ENCODE assay signal across 7 cellular contexts in genomic region chr3:166660962-166661361, GRCh38.
"Had no signal": no experiment of that assay in that cellular context is flagged by ENCODE, and none has a peak within 500 bp of the region (broad histone marks: within the 10 kb centered on the region; RNA-seq: fewer than 3 reads in every experiment).

No MANE protein-coding gene starts in this region.

- H2AFZ ChIP-seq: GM23248 had no signal

- H3K27ac ChIP-seq: GM23248 had no signal

- DNase-seq: GM23248, GOT3, H7, IMR-90, KBM-7 had no signal

- H3K9me3 ChIP-seq: HAP-1 had no signal

- H3K4me3 ChIP-seq: GM23248, HAP-1 had no signal

- H3K4me1 ChIP-seq: HAP-1 had no signal

- H3K9ac ChIP-seq: GM23248 had no signal

- H3K36me3 ChIP-seq: HAP-1 had no signal

- ATAC-seq: HCT116 had no signal
